In genomic region chr3:174826069-174826468, GRCh38 we compare ENCODE assay signal across 26 cellular contexts.
"Had no signal": no experiment of that assay in that cellular context is flagged by ENCODE, and none has a peak within 500 bp of the region (broad histone marks: within the 10 kb centered on the region; RNA-seq: fewer than 3 reads in every experiment).

No MANE protein-coding gene starts in this region.

- ATAC-seq: stimulated activated effector memory CD8-positive, alpha-beta T cell treated with anti-CD3 and anti-CD28 coated beads, Interleukin-12 subunit alpha, Interleukin-12 subunit beta, amount 100 ng/mL, for 72 hours; stimulated activated memory B cell treated with anti-CD40 and anti-IgM and Interleukin-4, amounts not matched to agents 10 μg/mL and 1 μg/mL and 100 μg/mL, for 72 hours; stimulated activated naive B cell treated with anti-CD40 and anti-IgM and Interleukin-4, amounts not matched to agents 10 μg/mL and 1 μg/mL and 100 μg/mL, for 72 hours; stimulated activated naive CD8-positive, alpha-beta T cell treated with anti-CD3 and anti-CD28 coated beads, Interleukin-15, amount 100 ng/mL, for 72 hours; stimulated activated naive CD8-positive, alpha-beta T cell treated with anti-CD3 and anti-CD28 coated beads, Interleukin-15, Interleukin-2, amounts not matched to agents 100 U/mL and 50 U/mL, for 24 hours; upper lobe of right lung had no signal

- H3K27me3 ChIP-seq: stomach, testis, thyroid gland, tibial artery, tibial nerve, transverse colon, upper lobe of right lung, uterus, vagina had no signal

- H3K27ac ChIP-seq: stomach, testis, thoracic aorta, thyroid gland, tibial artery, tibial nerve, transverse colon, upper lobe of right lung, uterus, vagina had no signal

- H3K4me3 ChIP-seq: stomach, testis, thoracic aorta, thyroid gland, tibial artery, tibial nerve, transverse colon, upper lobe of right lung, uterus, vagina had no signal

- H3K9me3 ChIP-seq: stomach, testis, thoracic aorta, thyroid gland, tibial artery, transverse colon, upper lobe of right lung, uterus, vagina had no signal

- FAIRE-seq: urothelium cell line had no signal

- H3K36me3 ChIP-seq: stomach, thoracic aorta, thyroid gland, tibial artery, tibial nerve, transverse colon, upper lobe of right lung, uterus, vagina had no signal

- H3K4me1 ChIP-seq: testis, thyroid gland, tibial nerve, transverse colon, upper lobe of right lung, uterus, vagina had no signal

- DNase-seq: stimulated activated CD4-positive, alpha-beta T cell treated with anti-CD3 and anti-CD28 coated beads, Interleukin-2, amount 100 ng/mL, for 24 hours; stimulated activated CD4-positive, alpha-beta T cell treated with anti-CD3 and anti-CD28 coated beads, Interleukin-2, amount 100 ng/mL, for 48 hours; stimulated activated CD4-positive, alpha-beta T cell treated with anti-CD3 and anti-CD28 coated beads, Interleukin-4, amount 100 ng/mL, for 1 hour; stimulated activated CD4-positive, alpha-beta T cell treated with anti-CD3 and anti-CD28 coated beads, Interleukin-4, amount 100 ng/mL, for 24 hours; stimulated activated CD4-positive, alpha-beta T cell treated with anti-CD3 and anti-CD28 coated beads, Interleukin-4, amount 100 ng/mL, for 4 hours; stimulated activated CD8-positive, alpha-beta memory T cell treated with anti-CD3 and anti-CD28 coated beads, Interleukin-4, amount 100 ng/mL, for 48 hours; stimulated activated naive B cell treated with anti-CD40 and anti-IgM and Interleukin-4, amounts not matched to agents 10 μg/mL and 1 μg/mL and 100 μg/mL, for 72 hours; stimulated activated naive CD4-positive, alpha-beta T cell; stimulated activated naive CD4-positive, alpha-beta T cell treated with Interleukin-2 at 50 U/mL for 16 hours; stimulated activated naive CD8-positive, alpha-beta T cell treated with anti-CD3 and anti-CD28 coated beads, Interleukin-15, amount 100 ng/mL, for 72 hours; stimulated activated naive CD8-positive, alpha-beta T cell treated with anti-CD3 and anti-CD28 coated beads, Interleukin-15, Interleukin-2, amounts not matched to agents 100 U/mL and 50 U/mL, for 24 hours; stomach; substantia nigra; testis; thyroid gland; tibial artery; transverse colon; trophoblast cell; upper lobe of right lung; uterus had no signal
